ENCODE assay signal across 18 cellular contexts in genomic region chr1:102097451-102097850, GRCh38.
DNase-seq lines count a peak whose midpoint lies in the region; ATAC-seq and TF ChIP-seq lines count a peak whose summit lies in the region.
"Had no signal": no experiment of that assay in that cellular context is flagged by ENCODE, and none has a peak within 500 bp of the region (broad histone marks: within the 10 kb centered on the region; RNA-seq: fewer than 3 reads in every experiment).

No MANE protein-coding gene starts in this region.

- H4K20me1 ChIP-seq in mammary epithelial cell (ENCODE audit: insufficient read depth, low read length) (no peaks in the 10 kb centered on the region), PC-9 (ENCODE audit: insufficient read depth) (no peaks in the 10 kb centered on the region)

- H3K9me3 Mint-ChIP-seq in MCF 10A (ENCODE audit: unreplicated experiment) = no peaks in the 10 kb centered on the region

- POLR2A ChIA-PET in MCF 10A (lab: Yijun Ruan, JAX) (no interaction called here), PC-9 (lab: Charles Lee; ENCODE audit: unreplicated experiment) (no interaction called here)

- peak overlapping the region; percentile 74 for H3K27ac ChIP-seq in mammary epithelial cell (ENCODE audit: insufficient read depth, low read depth, low read length)
- no peak overlapping the region for H3K27ac ChIP-seq in PC-9
- H3K27ac ChIP-seq in ascending aorta = no peak overlapping the region
- H3K27ac ChIP-seq: A549 had no signal

- H3K27me3 ChIP-seq in mammary epithelial cell (ENCODE audit: insufficient read depth, low read length) (no peaks in the 10 kb centered on the region), PC-9 (ENCODE audit: insufficient read depth, low read depth) (no peaks in the 10 kb centered on the region), ascending aorta (no peaks in the 10 kb centered on the region)
- H3K27me3 ChIP-seq: MG63 had no signal

- peaks cover 29% of the 10 kb centered on the region for H3K4me1 ChIP-seq in mammary epithelial cell (ENCODE audit: insufficient read depth, low read length)
- no peaks in the 10 kb centered on the region for H3K4me1 ChIP-seq in PC-9 (replicated peaks; ENCODE audit: insufficient read depth)
- H3K4me1 ChIP-seq in ascending aorta = no peaks in the 10 kb centered on the region
- H3K4me1 ChIP-seq: A549 had no signal

- dilution Hi-C loops in mammary epithelial cell (cut with HindIII; ENCODE audit: low sequenced_read_pairs) = no loop called here

- H3K36me3 Mint-ChIP-seq in MCF 10A (ENCODE audit: insufficient read depth, unreplicated experiment) = no peaks in the 10 kb centered on the region
- H3K36me3 Mint-ChIP-seq: CD8-positive, alpha-beta memory T cell had no signal

- ATAC-seq in left colon = peak; percentile 94
- ATAC-seq in GM18517 (IDR thresholded peaks at IDR 0.05; ENCODE audit: unreplicated experiment) = no peak
- no peak for ATAC-seq in activated CD4-positive, CD25-positive, alpha-beta regulatory T cell treated with anti-CD3 and anti-CD28 coated beads, Interleukin-2, amount 50 U/mL, for 24 hours
- ATAC-seq: A549, Panc1 had no signal

- in situ Hi-C loops in mammary epithelial cell (cut with MboI; ENCODE audit: low sequenced_read_pairs in 2 of 2) = no loop called here

- intact Hi-C loops in mammary epithelial cell (cut with micrococcal nuclease) = loop anchor here (1.0 kb wide), 1 partner anchor 9 kb away; no protein-coding TSS in a partner anchor
- intact Hi-C loops in MCF 10A (cut with micrococcal nuclease) = no loop called here
- intact Hi-C loops in PC-9 (cut with micrococcal nuclease; ENCODE audit: unreplicated experiment) = no loop called here
- intact Hi-C loops in left colon (cut with DNase I, micrococcal nuclease) = no loop called here
- intact Hi-C loops in ascending aorta (cut with DNase I) = no loop called here

- no peaks in the 10 kb centered on the region for H3K9me2 ChIP-seq in PC-9 (ENCODE audit: insufficient read depth)

- H3K9me3 ChIP-seq in mammary epithelial cell (replicated peaks; ENCODE audit: insufficient read depth, low read length) = no peaks in the 10 kb centered on the region
- H3K9me3 ChIP-seq in PC-9 (ENCODE audit: insufficient read depth, low read depth) = no peaks in the 10 kb centered on the region
- no peaks in the 10 kb centered on the region for H3K9me3 ChIP-seq in ascending aorta
- H3K9me3 ChIP-seq: A549, MG63 had no signal

- H2AFZ ChIP-seq in mammary epithelial cell (ENCODE audit: low read depth, low read length) = no peak overlapping the region
- H2AFZ ChIP-seq in PC-9 = no peak overlapping the region

- DNase-seq in mammary epithelial cell (peak; percentile 92), MCF 10A (ENCODE audit: unreplicated experiment) (no peak), PC-9 (peak; percentile 16 to 48), left colon (peak in 1 of 2 donors; percentile 34), ascending aorta (ENCODE audit: low spot score in 2 of 2) (no peak), cerebellum (ENCODE audit: low spot score) (no peak)
- DNase-seq: C1 segment of cervical spinal cord; CD8-positive, alpha-beta memory T cell; DND-41; H9; MG63; NCI-H1048; NCI-H146; NCI-H2029 treated with DMSO at 0.1 percent for 48 hours had no signal

- no peaks in the 10 kb centered on the region for H3F3A ChIP-seq in PC-9 (ENCODE audit: insufficient read depth, low read depth)

- H3K4me3 ChIP-seq in mammary epithelial cell (replicated peaks in 1 of 3; ENCODE audit: insufficient read depth in 1 of 3, low read depth in 2 of 3, low read length in 3 of 3) (no peak overlapping the region), PC-9 (no peak overlapping the region), ascending aorta (no peak overlapping the region)
- H3K4me3 ChIP-seq: A549, MG63 had no signal

- H3K4me2 ChIP-seq in mammary epithelial cell (ENCODE audit: insufficient read depth, low read depth, low read length) (peak overlapping the region; percentile 59), PC-9 (no peak overlapping the region)
- H3K4me2 ChIP-seq: A549 had no signal

- H3K9ac ChIP-seq in mammary epithelial cell (ENCODE audit: insufficient read depth, low read length) = no peak overlapping the region

- H3K27ac Mint-ChIP-seq in MCF 10A (ENCODE audit: low read depth, unreplicated experiment) = no peak overlapping the region
- H3K27ac Mint-ChIP-seq: CD8-positive, alpha-beta memory T cell; H9 had no signal

- H3K79me2 ChIP-seq in mammary epithelial cell (ENCODE audit: insufficient read depth, low read length) (no peaks in the 10 kb centered on the region), PC-9 (ENCODE audit: low read depth) (no peaks in the 10 kb centered on the region)

- H3K36me3 ChIP-seq in mammary epithelial cell (ENCODE audit: insufficient read depth, low read length) (no peaks in the 10 kb centered on the region), PC-9 (ENCODE audit: low read depth) (no peaks in the 10 kb centered on the region), ascending aorta (no peaks in the 10 kb centered on the region)
- H3K36me3 ChIP-seq: MG63 had no signal

- H3K4me3 Mint-ChIP-seq in MCF 10A (ENCODE audit: unreplicated experiment) = no peak overlapping the region
- H3K4me3 Mint-ChIP-seq: CD8-positive, alpha-beta memory T cell; H9 had no signal

- no TSS peak for BruUV-seq in mammary epithelial cell (replicated peaks; lab: Mats Ljungman, UMichigan)
- BruUV-seq in MCF 10A (replicated peaks; lab: Mats Ljungman, UMichigan) = no TSS peak
- no TSS peak for BruUV-seq in PC-9 (replicated peaks; lab: Mats Ljungman, UMichigan)

- CTCF ChIA-PET in mammary epithelial cell (lab: Charles Lee; ENCODE audit: low non-redundant PET) (no interaction called here), MCF 10A (lab: Yijun Ruan, JAX) (no interaction called here), PC-9 (lab: Charles Lee) (no interaction called here)

- H3K27me3 Mint-ChIP-seq in MCF 10A (ENCODE audit: insufficient read depth, unreplicated experiment) = no peaks in the 10 kb centered on the region
- H3K27me3 Mint-ChIP-seq: CD8-positive, alpha-beta memory T cell had no signal

- TF ChIP-seq CTCF in mammary epithelial cell (conservative IDR thresholded peaks at IDR 0.05 in 1 of 2, IDR thresholded peaks at IDR 0.05 in 1 of 2; ENCODE audit: extremely low read depth in 1 of 2, insufficient read depth in 1 of 2, low read depth in 1 of 2, low read length in 2 of 2) (no peak), MCF 10A (IDR thresholded peaks at IDR 0.05; ENCODE audit: unreplicated experiment) (no peak), PC-9 (conservative IDR thresholded peaks at IDR 0.05) (no peak), ascending aorta (IDR thresholded peaks at IDR 0.05) (no peak)

- no peaks in the 10 kb centered on the region for H3K4me1 Mint-ChIP-seq in MCF 10A (ENCODE audit: insufficient read depth, unreplicated experiment)
- H3K4me1 Mint-ChIP-seq: CD8-positive, alpha-beta memory T cell had no signal

Comparison
In these comparisons a context has a peak if more than half of its experiments do, and no peak if none do; other contexts are left out.
1. DNase-seq: peak in mammary epithelial cell (single experiment) and PC-9 (2 of 2); none in MCF 10A (single experiment), ascending aorta (0 of 2) and cerebellum (single experiment).